In genomic region chr10:6401066-6401465, GRCh38 we compare ENCODE assay signal across 8 cellular contexts.
A peak's percentile ranks its signal among the peaks of the same experiment; 100 is the strongest.
DNase-seq lines count a peak whose midpoint lies in the region; ATAC-seq, FAIRE-seq and TF ChIP-seq lines count a peak whose summit lies in the region.

No MANE protein-coding gene starts in this region.

- H4K20me1 ChIP-seq in HepG2 (ENCODE audit: insufficient read depth, low read length) = no peaks in the 10 kb centered on the region
- H4K20me1 ChIP-seq in GM12878 (ENCODE audit: control insufficient read depth, insufficient read depth) = no peaks in the 10 kb centered on the region

- TF ChIP-seq RAD21 in HepG2 (CRISPR knock-in tag; IDR thresholded peaks at IDR 0.05) (no peak), GM12878 (IDR thresholded peaks at IDR 0.05; ENCODE audit: insufficient read depth, low read depth, low read length) (no peak)

- peaks cover 0 to 30% (median 11%) of the 10 kb centered on the region in 7 donors for H3K4me1 Mint-ChIP-seq in naive thymus-derived CD4-positive, alpha-beta T cell

- no peak overlapping the region for H3K4me3 Mint-ChIP-seq in naive thymus-derived CD4-positive, alpha-beta T cell

- no peaks in the 10 kb centered on the region for H3K9me3 Mint-ChIP-seq in naive thymus-derived CD4-positive, alpha-beta T cell

- peak overlapping the region; percentile 70; the same call in 1 of the 2 replicates for H3K4me2 ChIP-seq in HepG2 (ENCODE audit: low read depth, low read length)
- no peak overlapping the region for H3K4me2 ChIP-seq in GM12878 (ENCODE audit: control insufficient read depth, insufficient read depth)

- in situ Hi-C loops in HepG2 (cut with HindIII; ENCODE audit: extremely low pct_ligation_motif_present, low pct_unique_long_range_greater_than_20kb) = loop anchor here (5.0 to 10.0 kb wide), 2 partner anchors 199 to 226 kb away; partner anchors contain the start of gene PFKFB3
- in situ Hi-C loops in GM12878 (cut with MboI) = loop anchor here (5.0 to 10.0 kb wide), 3 partner anchors 199 to 386 kb away; partner anchors contain the start of gene PFKFB3

- H3K4me1 ChIP-seq in HepG2 (ENCODE audit: insufficient read depth, low read length) = peaks cover 6% of the 10 kb centered on the region; the same call in 1 of the 2 replicates
- peaks cover 0 to 7% (median 3%) of the 10 kb centered on the region in 4 donors for H3K4me1 ChIP-seq in right lobe of liver
- no peaks in the 10 kb centered on the region for H3K4me1 ChIP-seq in GM12878 (ENCODE audit: control insufficient read depth, insufficient read depth, low read length)
- peaks cover 0 to 9% of the 10 kb centered on the region in 2 donors for H3K4me1 ChIP-seq in naive thymus-derived CD4-positive, alpha-beta T cell (ENCODE audit: control insufficient read depth in 2 of 2, insufficient read depth in 2 of 2, low read length in 2 of 2)
- peaks cover 0 to 21% (median 12%) of the 10 kb centered on the region in 4 donors for H3K4me1 ChIP-seq in sigmoid colon

- SMC1A ChIA-PET in GM12878 (lab: Charles Lee; ENCODE audit: uncharacterized antibody, unreplicated experiment) = interaction anchor here (0.8 to 10.6 kb wide), 52 partner anchors 9 to 387 kb away, joined by 3 to 138 read pairs (median 9); partner anchors contain the start of gene PFKFB3

- H3K27ac ChIP-seq in HepG2 (ENCODE audit: extremely low read length, insufficient read depth, low read length) (no peak overlapping the region), right lobe of liver (peak overlapping the region in 1 of 3 donors; percentile 49), GM12878 (ENCODE audit: control insufficient read depth, insufficient read depth) (no peak overlapping the region), sigmoid colon (peak overlapping the region in 1 of 4 donors; percentile 71)
- H3K27ac ChIP-seq in naive thymus-derived CD4-positive, alpha-beta T cell (ENCODE audit: low read depth, low read length) = no peak overlapping the region

- no peak for ATAC-seq in HepG2
- ATAC-seq in right lobe of liver = no peak
- no peak for ATAC-seq in GM12878
- ATAC-seq in naive thymus-derived CD4-positive, alpha-beta T cell = no peak

- FAIRE-seq in HepG2 (lab: Jason Lieb, UNC) (no peak), GM12878 (lab: Jason Lieb, UNC) (peak; percentile 18)

- RAD21 ChIA-PET in GM12878 (lab: Charles Lee; ENCODE audit: unreplicated experiment) = interaction anchor here (0.6 to 5.0 kb wide), 50 partner anchors 9 to 425 kb away, joined by 3 to 173 read pairs (median 6); partner anchors contain the start of gene PFKFB3

- peak overlapping the region in 5 of 9 donors; percentile 36 to 77 (median 54) for H3K27ac Mint-ChIP-seq in naive thymus-derived CD4-positive, alpha-beta T cell

- BruUV-seq in HepG2 (replicated peaks; lab: Mats Ljungman, UMichigan) = no TSS peak
- no TSS peak for BruUV-seq in GM12878 (replicated peaks; lab: Mats Ljungman, UMichigan)

- H2AFZ ChIP-seq in HepG2 (ENCODE audit: low read length) (no peak overlapping the region), GM12878 (ENCODE audit: control insufficient read depth, low read depth, low read length) (no peak overlapping the region)

- H3K36me3 ChIP-seq in HepG2 (replicated peaks in 1 of 2; ENCODE audit: control insufficient read depth in 1 of 2, insufficient read depth in 2 of 2, low read length in 2 of 2) (no peaks in the 10 kb centered on the region), right lobe of liver (no peaks in the 10 kb centered on the region), GM12878 (ENCODE audit: control insufficient read depth in 2 of 2, insufficient read depth in 2 of 2, low read length in 1 of 2) (no peaks in the 10 kb centered on the region), sigmoid colon (no peaks in the 10 kb centered on the region)
- H3K36me3 ChIP-seq in naive thymus-derived CD4-positive, alpha-beta T cell (ENCODE audit: control insufficient read depth in 2 of 3, insufficient read depth in 3 of 3, low read length in 3 of 3) = no peaks in the 10 kb centered on the region

- DNase-seq in HepG2 (ENCODE audit: low spot score) (no peak), right lobe of liver (no peak), GM12878 (ENCODE audit: low read depth, low spot score) (no peak), NAMALWA (ENCODE audit: low spot score) (no peak), sigmoid colon (no peak), NCI-H2029 treated with DMSO at 0.1 percent for 48 hours (lab: John Stamatoyannopoulos, UW) (no peak), NCI-H2227 treated with DMSO at 0.1 percent for 48 hours (lab: John Stamatoyannopoulos, UW) (no peak)
- no peak for DNase-seq in naive thymus-derived CD4-positive, alpha-beta T cell

- POLR2A ChIA-PET in HepG2 (lab: Yijun Ruan, JAX) = interaction anchor here (0.6 kb wide), 1 partner anchor 205 kb away, joined by 3 read pairs; no protein-coding TSS in a partner anchor
- POLR2A ChIA-PET in GM12878 (lab: Charles Lee) = interaction anchor here (1.0 to 4.0 kb wide), 7 partner anchors 53 to 295 kb away, joined by 3 to 35 read pairs (median 3); partner anchors contain the start of gene PFKFB3
- POLR2A ChIA-PET in naive thymus-derived CD4-positive, alpha-beta T cell (lab: Charles Lee) = interaction anchor here (0.6 to 3.9 kb wide), 13 partner anchors 9 to 926 kb away, joined by 3 to 30 read pairs (median 4); partner anchors contain the start of gene PFKFB3

- H3K9ac ChIP-seq in HepG2 (ENCODE audit: insufficient read depth, low read depth, low read length) (no peak overlapping the region), GM12878 (ENCODE audit: control insufficient read depth, insufficient read depth, low read length) (no peak overlapping the region)

- H3K4me3 ChIP-seq in HepG2 (replicated peaks in 1 of 3; ENCODE audit: insufficient read depth in 1 of 3, low read depth in 2 of 3, low read length in 3 of 3) = no peak overlapping the region
- H3K4me3 ChIP-seq in right lobe of liver = peak overlapping the region in 1 of 3 donors; percentile 40
- H3K4me3 ChIP-seq in GM12878 = no peak overlapping the region
- H3K4me3 ChIP-seq in naive thymus-derived CD4-positive, alpha-beta T cell (ENCODE audit: low read length) = no peak overlapping the region
- peak overlapping the region in 1 of 4 donors; percentile 45 for H3K4me3 ChIP-seq in sigmoid colon

- H3K36me3 Mint-ChIP-seq in naive thymus-derived CD4-positive, alpha-beta T cell = peaks cover 0 to 7% (median 0%) of the 10 kb centered on the region in 5 donors

- H3K9me3 ChIP-seq in HepG2 (ENCODE audit: low read length) (no peaks in the 10 kb centered on the region), right lobe of liver (no peaks in the 10 kb centered on the region), GM12878 (replicated peaks; ENCODE audit: control insufficient read depth, insufficient read depth, low read length) (no peaks in the 10 kb centered on the region), sigmoid colon (no peaks in the 10 kb centered on the region)
- no peaks in the 10 kb centered on the region for H3K9me3 ChIP-seq in naive thymus-derived CD4-positive, alpha-beta T cell (ENCODE audit: control insufficient read depth in 2 of 3, low read length in 3 of 3)

- intact Hi-C loops in HepG2 (cut with micrococcal nuclease; ENCODE audit: unreplicated experiment) (loop anchor here (1.0 to 10.0 kb wide), 5 partner anchors 126 to 389 kb away; partner anchors contain the start of genes PFKFB3 and RBM17), right lobe of liver (cut with DNase I) (loop anchor here (5.0 to 10.0 kb wide), 3 partner anchors 199 to 296 kb away; partner anchors contain the start of gene PFKFB3 (in 2 of the 2)), GM12878 (cut with micrococcal nuclease; ENCODE audit: unreplicated experiment) (loop anchor here (1.0 to 2.0 kb wide), 5 partner anchors 100 to 386 kb away; partner anchors contain the start of gene PFKFB3), sigmoid colon (cut with DNase I) (loop anchor here (1.0 to 5.0 kb wide), 5 partner anchors 198 to 389 kb away; partner anchors contain the start of gene PFKFB3)
- intact Hi-C loops in naive thymus-derived CD4-positive, alpha-beta T cell (cut with micrococcal nuclease) = loop anchor here (1.0 to 5.0 kb wide), 11 partner anchors 19 to 389 kb away; partner anchors contain the start of gene PFKFB3 (in 2 of the 2)

- WGBS in HepG2 (ENCODE audit: low lambda C conversion rate) = 91% methylated on average over 6 of the region's 7 CpGs
- WGBS in right lobe of liver (ENCODE audit: insufficient coverage, low coverage, low lambda C conversion rate, missing lambda C conversion rate) = 78% methylated on average over 7 of the region's 7 CpGs
- WGBS in GM12878 (ENCODE audit: insufficient coverage, insufficient replicate concordance, low lambda C conversion rate, missing lambda C conversion rate) = 30% methylated on average over 7 of the region's 7 CpGs
- 82 to 88% methylated on average over 7 of the region's 7 CpGs for WGBS in sigmoid colon, 2 donors

- H3K27me3 ChIP-seq in HepG2 (ENCODE audit: control insufficient read depth in 1 of 2, insufficient read depth in 2 of 2, low read length in 2 of 2) = peaks cover 1 to 30% of the 10 kb centered on the region in 2 experiments; a peak in 3 of 5 replicates
- no peaks in the 10 kb centered on the region for H3K27me3 ChIP-seq in right lobe of liver
- peaks cover 0 to 5% of the 10 kb centered on the region in 2 experiments; a peak in 3 of 4 replicates for H3K27me3 ChIP-seq in GM12878 (replicated peaks in 1 of 2; ENCODE audit: control insufficient read depth in 2 of 2, insufficient read depth in 2 of 2, low read length in 1 of 2)
- no peaks in the 10 kb centered on the region for H3K27me3 ChIP-seq in naive thymus-derived CD4-positive, alpha-beta T cell (ENCODE audit: control insufficient read depth in 2 of 2, insufficient read depth in 2 of 2, low read length in 2 of 2)
- H3K27me3 ChIP-seq in sigmoid colon = no peaks in the 10 kb centered on the region

- CTCF ChIA-PET in HepG2 (lab: Yijun Ruan, JAX; ENCODE audit: low intra/inter-chr PET ratio, low total read pairs) (interaction anchor here (1.7 to 2.7 kb wide), 3 partner anchors 198 to 312 kb away, joined by 22 to 25 read pairs (median 25); partner anchors contain the start of genes PFKFB3 and RBM17), GM12878 (lab: Yijun Ruan, JAX) (interaction anchor here (0.6 to 8.5 kb wide), 75 partner anchors 9 to 664 kb away, joined by 3 to 217 read pairs (median 7); partner anchors contain the start of gene PFKFB3)
- CTCF ChIA-PET in naive thymus-derived CD4-positive, alpha-beta T cell (lab: Charles Lee) = interaction anchor here (0.6 to 4.2 kb wide), 28 partner anchors 9 to 387 kb away, joined by 3 to 82 read pairs (median 6); partner anchors contain the start of gene PFKFB3

- peaks cover 0 to 13% (median 0%) of the 10 kb centered on the region in 5 donors for H3K27me3 Mint-ChIP-seq in naive thymus-derived CD4-positive, alpha-beta T cell

- H3K79me2 ChIP-seq in HepG2 (ENCODE audit: insufficient read depth, low read length) = no peaks in the 10 kb centered on the region
- H3K79me2 ChIP-seq in GM12878 (ENCODE audit: control insufficient read depth, insufficient read depth, low read length) = no peaks in the 10 kb centered on the region

- TF ChIP-seq POLR2A in HepG2 (IDR thresholded peaks at IDR 0.05; ENCODE audit: insufficient read depth in 1 of 2, low read depth in 2 of 2, low read length in 2 of 2) = no peak
- TF ChIP-seq POLR2A in right lobe of liver (IDR thresholded peaks at IDR 0.05) = no peak
- TF ChIP-seq POLR2A in GM12878 (IDR thresholded peaks at IDR 0.05; ENCODE audit: low read depth, low read length) = no peak
- TF ChIP-seq POLR2A in sigmoid colon (IDR thresholded peaks at IDR 0.05) = no peak

- TF ChIP-seq CTCF in HepG2 (CRISPR knock-in tag; IDR thresholded peaks at IDR 0.05) (no peak), right lobe of liver (IDR thresholded peaks at IDR 0.05) (no peak), GM12878 (IDR thresholded peaks at IDR 0.05 in 2 of 3, conservative IDR thresholded peaks at IDR 0.05 in 1 of 3; ENCODE audit: control insufficient read depth in 2 of 3, extremely low read depth in 1 of 3, insufficient read depth in 1 of 3, low read depth in 3 of 3, low read length in 3 of 3) (no peak), sigmoid colon (IDR thresholded peaks at IDR 0.05) (no peak)

- no peak for TF ChIP-seq EP300 in HepG2 (IDR thresholded peaks at IDR 0.05; ENCODE audit: low read depth in 2 of 2, low read length in 2 of 2)
- no peak for TF ChIP-seq EP300 in HepG2 (CRISPR knock-in tag; IDR thresholded peaks at IDR 0.05; ENCODE audit: borderline replicate concordance)
- TF ChIP-seq EP300 in GM12878 (IDR thresholded peaks at IDR 0.05; ENCODE audit: borderline replicate concordance in 1 of 2, control insufficient read depth in 1 of 2, low read depth in 2 of 2, low read length in 2 of 2) = no peak
- no peak for TF ChIP-seq EP300 in sigmoid colon (IDR thresholded peaks at IDR 0.05)
